Comparison of ENCODE assay signal across 16 cellular contexts in genomic region chr12:26032719-26033241, GRCh38.
DNase-seq lines count a peak whose midpoint lies in the region; ATAC-seq and TF ChIP-seq lines count a peak whose summit lies in the region.
"Had no signal": no experiment of that assay in that cellular context is flagged by ENCODE, and none has a peak within 500 bp of the region (broad histone marks: within the 10 kb centered on the region; RNA-seq: fewer than 3 reads in every experiment).

No MANE protein-coding gene starts in this region.

- peak in 2 of 3 experiments; percentile 57 to 93 for DNase-seq in NCI-H1417 (lab: John Stamatoyannopoulos, UW)
- no peak for DNase-seq in NCI-H1417 treated with DMSO at 0.1 percent for 48 hours (lab: John Stamatoyannopoulos, UW)
- DNase-seq in LoVo (ENCODE audit: low spot score) = peak; percentile 33
- peak; percentile 34 to 36 for DNase-seq in cardiac fibroblast (ENCODE audit: low read depth in 2 of 2)
- peak; percentile 33 for DNase-seq in pons (ENCODE audit: low spot score)
- DNase-seq in DMS153 (lab: John Stamatoyannopoulos, UW) = no peak
- DNase-seq: activated naive CD8-positive, alpha-beta T cell treated with anti-CD3 and anti-CD28 coated beads, Interleukin-2, amount 50 U/mL, for 24 hours; glutamatergic neuron; left ventricle myocardium superior; SJCRH30; small intestine; thyroid gland; WERI-Rb-1 had no signal

- ATAC-seq in GM18502 (IDR thresholded peaks at IDR 0.05; ENCODE audit: poor library complexity, unreplicated experiment) (no peak), HG03457 (IDR thresholded peaks at IDR 0.05; ENCODE audit: unreplicated experiment) (no peak)
- ATAC-seq: activated naive CD8-positive, alpha-beta T cell treated with anti-CD3 and anti-CD28 coated beads, Interleukin-2, amount 50 U/mL, for 24 hours; HepG2; left ventricle myocardium superior had no signal

- no peak overlapping the region for H3K4me3 ChIP-seq in cardiac fibroblast (replicated peaks in 1 of 2; ENCODE audit: low read depth in 2 of 2, low read length in 2 of 2)
- H3K4me3 ChIP-seq: SJCRH30, thyroid gland had no signal

- TF ChIP-seq CTCF in cardiac fibroblast (IDR thresholded peaks at IDR 0.05; ENCODE audit: low read depth, low read length) = no peak

Comparison
In these comparisons a context has a peak if more than half of its experiments do, and no peak if none do; other contexts are left out.
1. DNase-seq: peak in NCI-H1417 (2 of 3), LoVo (single experiment), cardiac fibroblast (2 of 2) and pons (single experiment); none in NCI-H1417 treated with DMSO at 0.1 percent for 48 hours (single experiment) and DMS153 (single experiment).